Comparison of ENCODE assay signal across 1 cellular context in the genomic region with DNA sequence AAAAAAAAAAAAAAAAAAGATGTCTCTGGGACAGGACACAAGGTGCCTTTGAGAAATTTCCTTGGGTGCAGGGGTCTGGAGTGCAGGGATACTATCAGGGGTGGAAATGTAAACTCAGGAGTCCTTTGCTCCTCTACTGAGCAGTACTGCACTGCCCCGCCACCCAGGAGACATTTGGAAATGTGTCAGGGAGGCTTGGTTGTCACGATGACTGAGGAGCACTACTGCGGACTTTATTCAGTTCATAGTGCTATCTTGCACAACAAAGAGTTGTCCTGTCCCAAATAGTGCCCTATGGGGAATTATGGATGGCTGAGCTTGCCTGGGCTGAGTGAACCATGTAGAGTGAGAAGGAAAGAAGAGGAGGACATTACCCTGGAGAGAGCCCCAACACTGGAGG.
TF ChIP-seq lines count a peak whose summit lies in the region.

No MANE protein-coding gene starts in this region.

TF ChIP-seq in liver, 16 proteins besides CTCF, POLR2A, EP300 and RAD21 (continued from another document):
- TF ChIP-seq, protein P1, sequence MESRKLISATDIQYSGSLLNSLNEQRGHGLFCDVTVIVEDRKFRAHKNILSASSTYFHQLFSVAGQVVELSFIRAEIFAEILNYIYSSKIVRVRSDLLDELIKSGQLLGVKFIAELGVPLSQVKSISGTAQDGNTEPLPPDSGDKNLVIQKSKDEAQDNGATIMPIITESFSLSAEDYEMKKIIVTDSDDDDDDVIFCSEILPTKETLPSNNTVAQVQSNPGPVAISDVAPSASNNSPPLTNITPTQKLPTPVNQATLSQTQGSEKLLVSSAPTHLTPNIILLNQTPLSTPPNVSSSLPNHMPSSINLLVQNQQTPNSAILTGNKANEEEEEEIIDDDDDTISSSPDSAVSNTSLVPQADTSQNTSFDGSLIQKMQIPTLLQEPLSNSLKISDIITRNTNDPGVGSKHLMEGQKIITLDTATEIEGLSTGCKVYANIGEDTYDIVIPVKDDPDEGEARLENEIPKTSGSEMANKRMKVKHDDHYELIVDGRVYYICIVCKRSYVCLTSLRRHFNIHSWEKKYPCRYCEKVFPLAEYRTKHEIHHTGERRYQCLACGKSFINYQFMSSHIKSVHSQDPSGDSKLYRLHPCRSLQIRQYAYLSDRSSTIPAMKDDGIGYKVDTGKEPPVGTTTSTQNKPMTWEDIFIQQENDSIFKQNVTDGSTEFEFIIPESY (IDR thresholded peaks at IDR 0.05): peak; percentile 32
- TF ChIP-seq JUND (IDR thresholded peaks at IDR 0.05) (peak; percentile 34 to 62), HNF4A (conservative IDR thresholded peaks at IDR 0.05) (peak; percentile 87 to 91), HNF4G (IDR thresholded peaks at IDR 0.05) (peak; percentile 91), TAF1 (conservative IDR thresholded peaks at IDR 0.05) (peak; percentile 48), SP1 (IDR thresholded peaks at IDR 0.05) (peak; percentile 73), RXRA (IDR thresholded peaks at IDR 0.05) (peak in 1 of 2 donors; percentile 72)
- TF ChIP-seq, protein P2, sequence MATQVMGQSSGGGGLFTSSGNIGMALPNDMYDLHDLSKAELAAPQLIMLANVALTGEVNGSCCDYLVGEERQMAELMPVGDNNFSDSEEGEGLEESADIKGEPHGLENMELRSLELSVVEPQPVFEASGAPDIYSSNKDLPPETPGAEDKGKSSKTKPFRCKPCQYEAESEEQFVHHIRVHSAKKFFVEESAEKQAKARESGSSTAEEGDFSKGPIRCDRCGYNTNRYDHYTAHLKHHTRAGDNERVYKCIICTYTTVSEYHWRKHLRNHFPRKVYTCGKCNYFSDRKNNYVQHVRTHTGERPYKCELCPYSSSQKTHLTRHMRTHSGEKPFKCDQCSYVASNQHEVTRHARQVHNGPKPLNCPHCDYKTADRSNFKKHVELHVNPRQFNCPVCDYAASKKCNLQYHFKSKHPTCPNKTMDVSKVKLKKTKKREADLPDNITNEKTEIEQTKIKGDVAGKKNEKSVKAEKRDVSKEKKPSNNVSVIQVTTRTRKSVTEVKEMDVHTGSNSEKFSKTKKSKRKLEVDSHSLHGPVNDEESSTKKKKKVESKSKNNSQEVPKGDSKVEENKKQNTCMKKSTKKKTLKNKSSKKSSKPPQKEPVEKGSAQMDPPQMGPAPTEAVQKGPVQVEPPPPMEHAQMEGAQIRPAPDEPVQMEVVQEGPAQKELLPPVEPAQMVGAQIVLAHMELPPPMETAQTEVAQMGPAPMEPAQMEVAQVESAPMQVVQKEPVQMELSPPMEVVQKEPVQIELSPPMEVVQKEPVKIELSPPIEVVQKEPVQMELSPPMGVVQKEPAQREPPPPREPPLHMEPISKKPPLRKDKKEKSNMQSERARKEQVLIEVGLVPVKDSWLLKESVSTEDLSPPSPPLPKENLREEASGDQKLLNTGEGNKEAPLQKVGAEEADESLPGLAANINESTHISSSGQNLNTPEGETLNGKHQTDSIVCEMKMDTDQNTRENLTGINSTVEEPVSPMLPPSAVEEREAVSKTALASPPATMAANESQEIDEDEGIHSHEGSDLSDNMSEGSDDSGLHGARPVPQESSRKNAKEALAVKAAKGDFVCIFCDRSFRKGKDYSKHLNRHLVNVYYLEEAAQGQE (IDR thresholded peaks at IDR 0.05): peak; percentile 36
- TF ChIP-seq, protein P3, sequence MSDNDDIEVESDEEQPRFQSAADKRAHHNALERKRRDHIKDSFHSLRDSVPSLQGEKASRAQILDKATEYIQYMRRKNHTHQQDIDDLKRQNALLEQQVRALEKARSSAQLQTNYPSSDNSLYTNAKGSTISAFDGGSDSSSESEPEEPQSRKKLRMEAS (IDR thresholded peaks at IDR 0.05): peak; percentile 44
